In the genomic region with DNA sequence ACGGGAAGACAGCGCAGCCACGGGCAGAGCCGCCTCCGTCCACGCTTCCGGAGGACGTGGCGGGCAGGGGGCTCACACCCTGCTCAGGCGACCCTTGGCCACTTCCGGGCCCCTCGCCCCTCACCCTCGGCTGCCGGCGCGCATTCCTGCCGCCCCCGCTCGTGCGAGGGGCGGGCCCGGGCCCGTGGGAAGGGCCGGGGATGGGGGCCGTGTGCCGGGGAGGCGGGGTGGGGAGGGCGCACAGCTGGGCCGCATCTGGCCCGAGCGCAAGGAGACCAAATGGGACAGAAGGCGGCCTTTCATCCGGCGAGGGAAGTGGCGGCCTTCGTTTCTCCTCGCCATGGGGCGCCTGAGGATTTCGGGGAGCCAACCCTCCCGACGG, we compare ENCODE assay signal across 8 cellular contexts. TPM values are rescaled to one million over a fixed set of nuclear protein-coding genes. Genes with fewer than 3 reads are reported as not detected.
DNase-seq lines count a peak whose midpoint lies in the region; ATAC-seq lines count a peak whose summit lies in the region.

No MANE protein-coding gene starts in this region.

- peaks cover 35% of the 10 kb centered on the region for H3K4me1 Mint-ChIP-seq in activated T-helper 1 cell treated with anti-CD3 and anti-CD28 coated beads, Interleukin-12 subunit alpha, Interleukin-12 subunit beta, Interleukin-2, Interleukin-4 antibody, amounts not matched to agents 30 ng/mL and 10 ng/mL and 1 ng/mL, durations not matched to agents 14 hours and 24 hours and 36 hours (ENCODE audit: low read depth)
- peaks cover 31 to 47% of the 10 kb centered on the region in 2 donors for H3K4me1 Mint-ChIP-seq in stimulated activated naive B cell treated with anti-CD40 and anti-IgM and Interleukin-4, amounts not matched to agents 10 μg/mL and 1 μg/mL and 100 μg/mL, for 72 hours

- intact Hi-C loops in activated T-helper 1 cell treated with anti-CD3 and anti-CD28 coated beads, Interleukin-12 subunit alpha, Interleukin-12 subunit beta, Interleukin-2, Interleukin-4 antibody, amounts not matched to agents 30 ng/mL and 10 ng/mL and 1 ng/mL, durations not matched to agents 14 hours and 24 hours and 36 hours (cut with micrococcal nuclease): loop anchor here (1.0 kb wide), 4 partner anchors 10 to 113 kb away; partner anchors contain the start of genes BRAT1 and TTYH3

- H3K27ac ChIP-seq in iPS-20b (ENCODE audit: low read length): no peak overlapping the region

- H3K9ac ChIP-seq in iPS-20b (ENCODE audit: low read depth, low read length): peak overlapping the region; percentile 37; the same call in 1 of the 2 replicates

- peak overlapping the region; percentile 70 for H3K4me3 ChIP-seq in iPS-20b (ENCODE audit: low read length)

- no peaks in the 10 kb centered on the region for H3K9me3 Mint-ChIP-seq in activated T-helper 1 cell treated with anti-CD3 and anti-CD28 coated beads, Interleukin-12 subunit alpha, Interleukin-12 subunit beta, Interleukin-2, Interleukin-4 antibody, amounts not matched to agents 30 ng/mL and 10 ng/mL and 1 ng/mL, durations not matched to agents 14 hours and 24 hours and 36 hours
- no peaks in the 10 kb centered on the region for H3K9me3 Mint-ChIP-seq in stimulated activated naive B cell treated with anti-CD40 and anti-IgM and Interleukin-4, amounts not matched to agents 10 μg/mL and 1 μg/mL and 100 μg/mL, for 72 hours

- H3K27me3 ChIP-seq in iPS-20b (ENCODE audit: insufficient read depth, low read length): peaks cover 62% of the 10 kb centered on the region

- peak overlapping the region; percentile 69 for H3K4me3 Mint-ChIP-seq in activated T-helper 1 cell treated with anti-CD3 and anti-CD28 coated beads, Interleukin-12 subunit alpha, Interleukin-12 subunit beta, Interleukin-2, Interleukin-4 antibody, amounts not matched to agents 30 ng/mL and 10 ng/mL and 1 ng/mL, durations not matched to agents 14 hours and 24 hours and 36 hours
- peak overlapping the region; percentile 73 to 77 for H3K4me3 Mint-ChIP-seq in stimulated activated naive B cell treated with anti-CD40 and anti-IgM and Interleukin-4, amounts not matched to agents 10 μg/mL and 1 μg/mL and 100 μg/mL, for 72 hours

- H3K36me3 ChIP-seq in iPS-20b (ENCODE audit: insufficient read depth, low read depth, low read length): no peaks in the 10 kb centered on the region

- peaks cover 39% of the 10 kb centered on the region for H3K4me1 ChIP-seq in iPS-20b (ENCODE audit: insufficient read depth, low read length)

- no peak for ATAC-seq in stimulated activated naive B cell treated with anti-CD40 and anti-IgM and Interleukin-4, amounts not matched to agents 10 μg/mL and 1 μg/mL and 100 μg/mL, for 72 hours (replicated peaks)

- H3K9me3 ChIP-seq in iPS-20b (ENCODE audit: insufficient read depth, low read depth, low read length): no peaks in the 10 kb centered on the region

- DNase-seq in DMS 273 (lab: John Stamatoyannopoulos, UW; ENCODE audit: unreplicated experiment) (peak; percentile 83), DMS 273 treated with DMSO at 0.1 percent for 48 hours (lab: John Stamatoyannopoulos, UW) (no peak), NCI-H1694 (lab: John Stamatoyannopoulos, UW) (no peak), NCI-H1417 (lab: John Stamatoyannopoulos, UW) (no peak)
- DNase-seq in activated T-helper 1 cell treated with anti-CD3 and anti-CD28 coated beads, Interleukin-12 subunit alpha, Interleukin-12 subunit beta, Interleukin-2, Interleukin-4 antibody, amounts not matched to agents 30 ng/mL and 10 ng/mL and 1 ng/mL, durations not matched to agents 14 hours and 24 hours and 36 hours (ENCODE audit: low spot score): no peak
- no peak for DNase-seq in stimulated activated naive B cell treated with anti-CD40 and anti-IgM and Interleukin-4, amounts not matched to agents 10 μg/mL and 1 μg/mL and 100 μg/mL, for 72 hours
- no peak for DNase-seq in stimulated activated CD4-positive, alpha-beta T cell treated with anti-CD3 and anti-CD28 coated beads, Interleukin-12 subunit alpha, Interleukin-12 subunit beta, amount 100 ng/mL, for 4 hours

- peaks cover 2% of the 10 kb centered on the region for H3K36me3 Mint-ChIP-seq in activated T-helper 1 cell treated with anti-CD3 and anti-CD28 coated beads, Interleukin-12 subunit alpha, Interleukin-12 subunit beta, Interleukin-2, Interleukin-4 antibody, amounts not matched to agents 30 ng/mL and 10 ng/mL and 1 ng/mL, durations not matched to agents 14 hours and 24 hours and 36 hours (ENCODE audit: low read depth)
- peaks cover 0 to 7% of the 10 kb centered on the region in 2 donors for H3K36me3 Mint-ChIP-seq in stimulated activated naive B cell treated with anti-CD40 and anti-IgM and Interleukin-4, amounts not matched to agents 10 μg/mL and 1 μg/mL and 100 μg/mL, for 72 hours

- no peaks in the 10 kb centered on the region for H3K27me3 Mint-ChIP-seq in activated T-helper 1 cell treated with anti-CD3 and anti-CD28 coated beads, Interleukin-12 subunit alpha, Interleukin-12 subunit beta, Interleukin-2, Interleukin-4 antibody, amounts not matched to agents 30 ng/mL and 10 ng/mL and 1 ng/mL, durations not matched to agents 14 hours and 24 hours and 36 hours (ENCODE audit: insufficient read depth)
- no peaks in the 10 kb centered on the region for H3K27me3 Mint-ChIP-seq in stimulated activated naive B cell treated with anti-CD40 and anti-IgM and Interleukin-4, amounts not matched to agents 10 μg/mL and 1 μg/mL and 100 μg/mL, for 72 hours

- H3K27ac Mint-ChIP-seq in activated T-helper 1 cell treated with anti-CD3 and anti-CD28 coated beads, Interleukin-12 subunit alpha, Interleukin-12 subunit beta, Interleukin-2, Interleukin-4 antibody, amounts not matched to agents 30 ng/mL and 10 ng/mL and 1 ng/mL, durations not matched to agents 14 hours and 24 hours and 36 hours: no peak overlapping the region
- no peak overlapping the region for H3K27ac Mint-ChIP-seq in stimulated activated naive B cell treated with anti-CD40 and anti-IgM and Interleukin-4, amounts not matched to agents 10 μg/mL and 1 μg/mL and 100 μg/mL, for 72 hours

RNA-seq across cellular contexts. Expression of gene LFNG, which starts 0.8 kb away (rescaled TPM):
- 34.8 and 34.9 TPM in 2 replicates for total RNA-seq in activated T-helper 1 cell treated with anti-CD3 and anti-CD28 coated beads, Interleukin-12 subunit alpha, Interleukin-12 subunit beta, Interleukin-2, Interleukin-4 antibody, amounts not matched to agents 30 ng/mL and 10 ng/mL and 1 ng/mL, durations not matched to agents 14 hours and 24 hours and 36 hours

RNA-seq across cellular contexts. Expression of gene BRAT1, which starts 36.6 kb away (rescaled TPM):
- total RNA-seq in activated T-helper 1 cell treated with anti-CD3 and anti-CD28 coated beads, Interleukin-12 subunit alpha, Interleukin-12 subunit beta, Interleukin-2, Interleukin-4 antibody, amounts not matched to agents 30 ng/mL and 10 ng/mL and 1 ng/mL, durations not matched to agents 14 hours and 24 hours and 36 hours: 39.2 and 42.9 TPM in 2 replicates

RNA-seq across cellular contexts. Expression of gene IQCE, which starts 40.1 kb away (rescaled TPM):
- total RNA-seq in activated T-helper 1 cell treated with anti-CD3 and anti-CD28 coated beads, Interleukin-12 subunit alpha, Interleukin-12 subunit beta, Interleukin-2, Interleukin-4 antibody, amounts not matched to agents 30 ng/mL and 10 ng/mL and 1 ng/mL, durations not matched to agents 14 hours and 24 hours and 36 hours: 10.5 and 11.1 TPM in 2 replicates

RNA-seq across cellular contexts. Expression of gene GRIFIN, which starts 42.5 kb away (rescaled TPM):
- total RNA-seq in activated T-helper 1 cell treated with anti-CD3 and anti-CD28 coated beads, Interleukin-12 subunit alpha, Interleukin-12 subunit beta, Interleukin-2, Interleukin-4 antibody, amounts not matched to agents 30 ng/mL and 10 ng/mL and 1 ng/mL, durations not matched to agents 14 hours and 24 hours and 36 hours: not detected in 2 replicates
